In the genomic region with DNA sequence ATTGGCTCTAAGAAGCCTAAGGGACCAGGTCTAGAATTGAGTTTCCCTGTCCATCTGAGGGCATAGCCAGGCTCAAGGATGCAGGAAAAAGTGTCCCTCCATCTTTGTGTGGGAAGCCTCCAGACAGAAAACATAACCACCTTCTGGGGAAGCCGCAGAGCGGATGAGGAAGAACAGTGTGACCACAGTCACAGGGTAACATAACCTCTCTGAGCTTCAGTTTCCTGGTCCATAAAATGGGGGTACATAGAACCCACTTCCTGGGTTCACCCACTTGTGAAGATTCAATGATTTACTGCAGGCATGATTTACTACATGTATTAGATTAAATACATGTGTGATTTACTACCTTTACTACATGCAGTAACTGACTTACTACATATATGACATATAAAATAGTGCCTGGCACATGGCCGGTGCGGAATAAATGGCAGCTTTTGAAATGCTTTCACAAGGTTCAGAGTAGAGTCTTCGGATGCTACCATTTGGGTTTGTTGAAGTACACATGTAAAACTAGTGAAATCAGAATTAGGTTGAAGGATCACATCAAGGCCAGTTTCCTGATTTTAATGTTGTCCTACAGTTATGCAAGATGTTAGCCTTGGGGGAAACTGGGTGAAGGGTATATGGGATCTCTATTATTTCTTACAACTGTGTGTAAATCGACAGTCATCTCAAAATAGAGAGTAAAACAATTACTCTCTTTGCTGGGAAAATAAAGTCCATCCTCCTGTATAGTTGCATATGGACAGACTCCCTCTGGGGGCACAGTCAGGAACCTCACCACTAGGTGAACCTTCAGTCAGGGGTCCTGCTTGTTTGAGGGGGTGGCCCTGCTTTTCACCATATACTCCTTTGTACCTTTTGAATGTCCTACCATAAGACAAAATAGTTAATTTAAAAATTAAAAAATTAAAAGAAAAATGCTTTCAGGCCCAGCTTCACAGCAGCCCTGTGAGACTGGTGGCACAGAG, we compare ENCODE assay signal across 12 cellular contexts.
DNase-seq lines count a peak whose midpoint lies in the region; ATAC-seq and TF ChIP-seq lines count a peak whose summit lies in the region.
"Had no signal": no experiment of that assay in that cellular context is flagged by ENCODE, and none has a peak within 500 bp of the region (broad histone marks: within the 10 kb centered on the region; RNA-seq: fewer than 3 reads in every experiment).

No MANE protein-coding gene starts in this region.

- H3K9ac ChIP-seq in mesendoderm (ENCODE audit: low read length) = no peak overlapping the region

- no peak overlapping the region for H3K18ac ChIP-seq in mesendoderm (ENCODE audit: low read length)

- DNase-seq in AG04450 (ENCODE audit: low read depth, low spot score) (no peak), GM13977 (ENCODE audit: low spot score) (no peak), foreskin fibroblast (no peak), mesendoderm (no peak)
- no peak for DNase-seq in activated CD4-positive, alpha-beta T cell treated with anti-CD3 and anti-CD28 coated beads for 4 hours
- DNase-seq: COR-L47, islet precursor cell, NCI-H524 treated with DMSO at 0.1 percent for 48 hours had no signal

- H3K27me3 ChIP-seq in AG04450 (ENCODE audit: control insufficient read depth, insufficient read depth, low read length) (peaks cover 39% of the 10 kb centered on the region), mesendoderm (ENCODE audit: insufficient read depth, low read length, poor library complexity) (no peaks in the 10 kb centered on the region)

- no peaks in the 10 kb centered on the region for H3K79me2 ChIP-seq in mesendoderm (ENCODE audit: control insufficient read depth, insufficient read depth, low read length)

- H3K4me3 ChIP-seq in AG04450 (ENCODE audit: low read depth, low read length) (no peak overlapping the region), WI38 (ENCODE audit: low read depth, low read length) (no peak overlapping the region), foreskin fibroblast (ENCODE audit: low read depth in 1 of 2, low read length in 2 of 2) (no peak overlapping the region), mesendoderm (ENCODE audit: low read length) (no peak overlapping the region)
- H3K4me3 ChIP-seq: prostate gland had no signal

- no peak overlapping the region for H2BK15ac ChIP-seq in mesendoderm (replicated peaks; ENCODE audit: low read depth)

- WGBS in mesendoderm (ENCODE audit: extremely low coverage, insufficient coverage, low lambda C conversion rate) = no CpG with 5 or more reads among the region's 6 CpGs

- H2AK5ac ChIP-seq in mesendoderm (ENCODE audit: low read length) = no peak overlapping the region

- H2BK120ac ChIP-seq in mesendoderm (ENCODE audit: low read depth, low read length) = no peak overlapping the region

- no peak overlapping the region for H3K4ac ChIP-seq in mesendoderm (ENCODE audit: low read depth, low read length)

- no peak overlapping the region for H4K8ac ChIP-seq in mesendoderm (ENCODE audit: low read depth, low read length)

- no peak overlapping the region for H2BK5ac ChIP-seq in mesendoderm (ENCODE audit: low read length)

- POLR2A ChIA-PET in AG04450 (lab: Yijun Ruan, JAX) = no interaction called here

- no peaks in the 10 kb centered on the region for H3K9me3 ChIP-seq in AG04450 (ENCODE audit: control insufficient read depth, insufficient read depth, low read length)
- H3K9me3 ChIP-seq: prostate gland had no signal

- H4K5ac ChIP-seq in mesendoderm (ENCODE audit: low read length) = no peak overlapping the region

- no peaks in the 10 kb centered on the region for H3K4me1 ChIP-seq in mesendoderm (ENCODE audit: control insufficient read depth, low read depth, low read length)
- H3K4me1 ChIP-seq: prostate gland had no signal

- H3K36me3 ChIP-seq in mesendoderm (ENCODE audit: control insufficient read depth, insufficient read depth, low read length) = no peaks in the 10 kb centered on the region
- H3K36me3 ChIP-seq: prostate gland had no signal

- H3K56ac ChIP-seq in mesendoderm (ENCODE audit: low read length) = no peak overlapping the region

- no peak for ATAC-seq in GM19467 (IDR thresholded peaks at IDR 0.05; ENCODE audit: unreplicated experiment)
- ATAC-seq in GM21825 (IDR thresholded peaks at IDR 0.05; ENCODE audit: unreplicated experiment) = no peak

- no peak overlapping the region for H3K23ac ChIP-seq in mesendoderm (ENCODE audit: low read length)

- in situ Hi-C loops in GM13977 (cut with MboI; ENCODE audit: low pct_unique_long_range_greater_than_20kb, low sequenced_read_pairs, unreplicated experiment) = no loop called here

- no peaks in the 10 kb centered on the region for H3K79me1 ChIP-seq in mesendoderm (ENCODE audit: low read length)

- no peak overlapping the region for H3K27ac ChIP-seq in AG04450 (ENCODE audit: low read depth, low read length)
- H3K27ac ChIP-seq in mesendoderm (ENCODE audit: low read depth, low read length) = no peak overlapping the region
- H3K27ac ChIP-seq: prostate gland had no signal

- CTCF ChIA-PET in AG04450 (lab: Charles Lee) = interaction anchor here (0.6 to 3.7 kb wide), 15 partner anchors 12 to 1394 kb away, joined by 3 to 51 read pairs (median 5); partner anchors contain the start of gene SEMA5B

- peak; percentile 60 for TF ChIP-seq CTCF in AG04450 (IDR thresholded peaks at IDR 0.05; ENCODE audit: low read depth, low read length)
- TF ChIP-seq CTCF in GM13977 (IDR thresholded peaks at IDR 0.05; ENCODE audit: extremely low read depth, insufficient read depth, missing control alignments) = peak; percentile 28
- peak; percentile 36; the same call in 1 of the 2 replicates for TF ChIP-seq CTCF in WI38 (IDR thresholded peaks at IDR 0.05; ENCODE audit: low read depth, low read length)
- peak; percentile 57 for TF ChIP-seq CTCF in foreskin fibroblast (IDR thresholded peaks at IDR 0.05; ENCODE audit: low read depth, low read length)

- H3K4me2 ChIP-seq in mesendoderm (ENCODE audit: low read length) = no peak overlapping the region
